ENCODE assay signal across 14 cellular contexts in the genomic region with DNA sequence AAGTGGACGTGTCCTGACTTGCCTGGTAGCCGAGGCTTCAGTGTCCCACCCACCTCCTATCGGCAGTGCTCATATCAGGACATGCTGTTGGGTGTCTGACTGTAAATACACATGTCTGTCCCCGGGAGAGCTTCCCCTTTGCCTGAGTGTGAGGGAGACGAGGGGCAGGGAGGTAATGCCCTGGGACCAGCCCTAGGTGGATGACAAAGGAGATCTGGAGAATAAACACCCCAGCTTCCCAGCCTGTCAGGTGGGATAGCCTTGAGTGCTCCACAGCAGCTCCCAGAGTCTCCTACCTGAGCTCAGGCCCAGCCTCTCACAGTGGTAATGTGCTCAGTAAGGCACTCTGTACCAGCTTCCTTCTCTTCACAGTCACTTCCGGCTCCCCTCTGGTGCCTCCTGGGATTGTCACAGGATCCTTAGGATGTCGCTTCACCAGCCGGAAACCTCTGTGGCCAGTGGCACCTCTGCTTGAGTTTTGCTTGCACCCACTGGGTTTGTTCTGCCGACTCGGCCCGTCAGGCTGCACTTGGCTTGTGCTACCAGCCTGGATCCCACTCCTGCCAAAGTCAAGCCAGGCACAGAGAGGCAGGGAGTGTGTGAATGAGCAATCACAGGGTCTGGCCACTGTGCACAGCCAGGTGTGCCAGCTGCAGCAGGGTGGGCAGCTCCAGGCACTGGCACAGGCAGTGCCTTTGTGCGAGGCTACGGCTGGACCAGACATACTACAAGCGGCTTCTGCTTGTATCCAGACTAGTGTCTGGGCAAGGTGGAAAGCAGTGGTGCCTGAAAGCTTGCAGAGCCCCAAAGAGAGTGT. TPM values are rescaled to one million over a fixed set of nuclear protein-coding genes. Genes with fewer than 3 reads are reported as not detected.
DNase-seq lines count a peak whose midpoint lies in the region; ATAC-seq and TF ChIP-seq lines count a peak whose summit lies in the region.
"Had no signal": no experiment of that assay in that cellular context is flagged by ENCODE, and none has a peak within 500 bp of the region (broad histone marks: within the 10 kb centered on the region; RNA-seq: fewer than 3 reads in every experiment).

No MANE protein-coding gene starts in this region.

- no peaks in the 10 kb centered on the region for H3K9me3 Mint-ChIP-seq in activated naive CD8-positive, alpha-beta T cell treated with anti-CD3 and anti-CD28 coated beads, Interleukin-2, amount 10 ng/mL, durations not matched to agents 7 days and 5 days
- no peaks in the 10 kb centered on the region for H3K9me3 Mint-ChIP-seq in activated naive CD8-positive, alpha-beta T cell treated with anti-CD3 and anti-CD28 coated beads for 36 hours
- H3K9me3 Mint-ChIP-seq in activated CD8-positive, alpha-beta T cell treated with anti-CD3 and anti-CD28 coated beads for 36 hours, result no peaks in the 10 kb centered on the region

- no peaks in the 10 kb centered on the region for H3K36me3 Mint-ChIP-seq in activated naive CD8-positive, alpha-beta T cell treated with anti-CD3 and anti-CD28 coated beads, Interleukin-2, amount 10 ng/mL, durations not matched to agents 7 days and 5 days
- H3K36me3 Mint-ChIP-seq in activated naive CD8-positive, alpha-beta T cell treated with anti-CD3 and anti-CD28 coated beads for 36 hours, result no peaks in the 10 kb centered on the region
- H3K36me3 Mint-ChIP-seq in activated CD8-positive, alpha-beta T cell treated with anti-CD3 and anti-CD28 coated beads for 36 hours (ENCODE audit: low read depth), result no peaks in the 10 kb centered on the region
- H3K36me3 Mint-ChIP-seq: mesothelial cell of epicardium had no signal

- no peak overlapping the region for H3K4me3 Mint-ChIP-seq in activated naive CD8-positive, alpha-beta T cell treated with anti-CD3 and anti-CD28 coated beads, Interleukin-2, amount 10 ng/mL, durations not matched to agents 7 days and 5 days
- no peak overlapping the region for H3K4me3 Mint-ChIP-seq in activated naive CD8-positive, alpha-beta T cell treated with anti-CD3 and anti-CD28 coated beads for 36 hours
- no peak overlapping the region for H3K4me3 Mint-ChIP-seq in activated CD8-positive, alpha-beta T cell treated with anti-CD3 and anti-CD28 coated beads for 36 hours
- H3K4me3 Mint-ChIP-seq: B cell, mesothelial cell of epicardium had no signal

- intact Hi-C loops in activated CD8-positive, alpha-beta T cell treated with anti-CD3 and anti-CD28 coated beads for 36 hours (cut with micrococcal nuclease), result no loop called here
- intact Hi-C loops in left ventricle myocardium superior (cut with micrococcal nuclease), result no loop called here

- no peak for DNase-seq in activated naive CD8-positive, alpha-beta T cell treated with anti-CD3 and anti-CD28 coated beads, Interleukin-2, amount 10 ng/mL, durations not matched to agents 7 days and 5 days
- no peak for DNase-seq in activated naive CD8-positive, alpha-beta T cell treated with anti-CD3 and anti-CD28 coated beads for 36 hours
- no peak for DNase-seq in activated CD8-positive, alpha-beta T cell treated with anti-CD3 and anti-CD28 coated beads for 36 hours
- DNase-seq in left lobe of liver (ENCODE audit: low spot score) (no peak), DMS53 treated with DMSO at 0.1 percent for 48 hours (lab: John Stamatoyannopoulos, UW; ENCODE audit: unreplicated experiment) (no peak), germinal center (ENCODE audit: low spot score) (no peak), left ventricle myocardium superior (no peak)
- DNase-seq in activated CD4-positive, alpha-beta T cell treated with anti-CD3 and anti-CD28 coated beads for 48 hours, result no peak
- DNase-seq: activated naive CD4-positive, alpha-beta T cell; cortex of kidney; NCI-H2029 treated with DMSO at 0.1 percent for 48 hours; thyroid gland had no signal

- CTCF ChIA-PET in activated CD8-positive, alpha-beta T cell treated with anti-CD3 and anti-CD28 coated beads for 36 hours (lab: Charles Lee), result interaction anchor here (1.8 kb wide), 1 partner anchor 250 kb away, joined by 6 read pairs; no protein-coding TSS in a partner anchor

- H3K27ac Mint-ChIP-seq in activated naive CD8-positive, alpha-beta T cell treated with anti-CD3 and anti-CD28 coated beads, Interleukin-2, amount 10 ng/mL, durations not matched to agents 7 days and 5 days, result no peak overlapping the region
- H3K27ac Mint-ChIP-seq in activated naive CD8-positive, alpha-beta T cell treated with anti-CD3 and anti-CD28 coated beads for 36 hours, result no peak overlapping the region
- H3K27ac Mint-ChIP-seq in activated CD8-positive, alpha-beta T cell treated with anti-CD3 and anti-CD28 coated beads for 36 hours, result no peak overlapping the region
- H3K27ac Mint-ChIP-seq: B cell, mesothelial cell of epicardium had no signal

- ATAC-seq in activated naive CD8-positive, alpha-beta T cell treated with anti-CD3 and anti-CD28 coated beads, Interleukin-2, amount 10 ng/mL, durations not matched to agents 7 days and 5 days (ENCODE audit: low read depth), result peak; percentile 30
- ATAC-seq in activated CD8-positive, alpha-beta T cell treated with anti-CD3 and anti-CD28 coated beads for 36 hours, result peak; percentile 32
- ATAC-seq in left lobe of liver, result peak; percentile 34
- ATAC-seq in left ventricle myocardium superior, result no peak

- POLR2A ChIA-PET in activated naive CD8-positive, alpha-beta T cell treated with anti-CD3 and anti-CD28 coated beads, Interleukin-2, amount 10 ng/mL, durations not matched to agents 7 days and 5 days (lab: Charles Lee), result no interaction called here
- POLR2A ChIA-PET in activated CD8-positive, alpha-beta T cell treated with anti-CD3 and anti-CD28 coated beads for 36 hours (lab: Charles Lee), result no interaction called here

- TF ChIP-seq CTCF in activated CD8-positive, alpha-beta T cell treated with anti-CD3 and anti-CD28 coated beads for 36 hours (IDR thresholded peaks at IDR 0.05), result no peak

- no peaks in the 10 kb centered on the region for H3K27me3 Mint-ChIP-seq in activated naive CD8-positive, alpha-beta T cell treated with anti-CD3 and anti-CD28 coated beads, Interleukin-2, amount 10 ng/mL, durations not matched to agents 7 days and 5 days
- no peaks in the 10 kb centered on the region for H3K27me3 Mint-ChIP-seq in activated naive CD8-positive, alpha-beta T cell treated with anti-CD3 and anti-CD28 coated beads for 36 hours
- no peaks in the 10 kb centered on the region for H3K27me3 Mint-ChIP-seq in activated CD8-positive, alpha-beta T cell treated with anti-CD3 and anti-CD28 coated beads for 36 hours
- H3K27me3 Mint-ChIP-seq: B cell had no signal

- no peaks in the 10 kb centered on the region for H3K4me1 Mint-ChIP-seq in activated naive CD8-positive, alpha-beta T cell treated with anti-CD3 and anti-CD28 coated beads, Interleukin-2, amount 10 ng/mL, durations not matched to agents 7 days and 5 days
- H3K4me1 Mint-ChIP-seq in activated naive CD8-positive, alpha-beta T cell treated with anti-CD3 and anti-CD28 coated beads for 36 hours, result no peaks in the 10 kb centered on the region
- no peaks in the 10 kb centered on the region for H3K4me1 Mint-ChIP-seq in activated CD8-positive, alpha-beta T cell treated with anti-CD3 and anti-CD28 coated beads for 36 hours (ENCODE audit: low read depth)
- H3K4me1 Mint-ChIP-seq: B cell, mesothelial cell of epicardium had no signal

RNA-seq across cellular contexts. Expression of gene RGCC, which starts 54.4 kb away (rescaled TPM):
- total RNA-seq in activated naive CD8-positive, alpha-beta T cell treated with anti-CD3 and anti-CD28 coated beads, Interleukin-2, amount 10 ng/mL, durations not matched to agents 7 days and 5 days, result 10 to 100 TPM; 38.7 to 45.3 TPM
- 100 to 1,000 TPM; 111 to 117 TPM for total RNA-seq in activated naive CD8-positive, alpha-beta T cell treated with anti-CD3 and anti-CD28 coated beads for 36 hours
- 100 to 1,000 TPM; 135 to 143 TPM for total RNA-seq in activated CD8-positive, alpha-beta T cell treated with anti-CD3 and anti-CD28 coated beads for 36 hours
- 0.88 TPM for total RNA-seq in left lobe of liver
- 40.2 TPM for total RNA-seq in left ventricle myocardium superior

Comparison
In these comparisons a context has a peak if more than half of its experiments do, and no peak if none do; other contexts are left out.
1. RNA of gene RGCC, which starts 54.4 kb away (total RNA-seq): 135 to 143 TPM in activated CD8-positive, alpha-beta T cell treated with anti-CD3 and anti-CD28 coated beads for 36 hours, 111 to 117 TPM in activated naive CD8-positive, alpha-beta T cell treated with anti-CD3 and anti-CD28 coated beads for 36 hours, 38.7 to 45.3 TPM in activated naive CD8-positive, alpha-beta T cell treated with anti-CD3 and anti-CD28 coated beads, Interleukin-2, amount 10 ng/mL, durations not matched to agents 7 days and 5 days and 40.2 TPM in left ventricle myocardium superior (single experiment); 0.88 TPM in left lobe of liver (single experiment); every median in the first group is over 10 times any median in the second.